8 cellular contexts compared by ENCODE assay signal in the genomic region with DNA sequence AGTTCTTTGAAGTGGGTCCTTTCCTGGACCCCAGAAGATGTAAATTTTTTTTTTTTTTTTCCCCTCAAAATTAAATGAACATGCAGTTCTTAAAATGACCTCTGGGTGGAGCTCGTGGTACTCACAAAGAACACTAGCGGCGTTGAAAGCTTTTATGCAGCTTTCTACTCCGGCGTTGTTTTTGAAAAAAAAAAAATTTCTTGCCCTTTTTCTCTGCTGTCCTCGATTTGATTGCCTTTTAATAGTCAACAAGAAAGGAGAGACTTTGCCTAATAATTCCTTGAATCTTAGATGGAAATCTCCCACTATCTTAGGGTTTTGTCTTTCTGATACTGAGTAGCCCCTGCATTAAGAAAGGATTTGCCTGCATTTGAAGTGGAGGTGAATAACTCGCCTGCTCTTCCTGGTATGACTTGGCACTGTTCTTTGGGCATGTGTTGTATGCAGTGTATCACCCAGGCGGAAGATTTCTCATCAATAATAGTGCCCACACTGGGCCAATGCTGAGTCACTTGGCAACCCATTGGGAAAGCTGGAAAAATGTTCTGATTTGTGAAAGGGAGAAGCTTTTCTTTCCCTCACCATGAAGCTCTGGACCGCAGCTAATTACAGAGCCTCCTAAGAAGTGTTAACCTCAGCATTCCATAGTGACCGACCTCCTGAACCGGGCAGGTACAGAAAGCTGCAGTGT.
DNase-seq lines count a peak whose midpoint lies in the region; ATAC-seq and TF ChIP-seq lines count a peak whose summit lies in the region.

No MANE protein-coding gene starts in this region.

- ATAC-seq in GM21619 (IDR thresholded peaks at IDR 0.05; ENCODE audit: unreplicated experiment), result no peak
- ATAC-seq in GM21367 (IDR thresholded peaks at IDR 0.05; ENCODE audit: unreplicated experiment), result no peak

- DNase-seq in AG04450 (ENCODE audit: low read depth, low spot score) (no peak), G401 (ENCODE audit: low spot score) (peak; percentile 70), NCI-H128 (lab: John Stamatoyannopoulos, UW; ENCODE audit: unreplicated experiment) (peak; percentile 8), germinal center (ENCODE audit: low spot score) (peak; percentile 11)

- H3K79me2 ChIP-seq in parathyroid adenoma, result no peaks in the 10 kb centered on the region

- in situ Hi-C loops in G401 (cut with HindIII; ENCODE audit: low sequenced_read_pairs), result no loop called here

- H2AFZ ChIP-seq in parathyroid adenoma, result peak overlapping the region; percentile 19

- H3K9me3 ChIP-seq in AG04450 (ENCODE audit: control insufficient read depth, insufficient read depth, low read length) (no peaks in the 10 kb centered on the region), parathyroid adenoma (ENCODE audit: control insufficient read depth, low read length) (no peaks in the 10 kb centered on the region)

- no peak overlapping the region for H3K4me3 ChIP-seq in AG04450 (ENCODE audit: low read depth, low read length)
- no peak overlapping the region for H3K4me3 ChIP-seq in WI38 (ENCODE audit: low read depth, low read length)
- H3K4me3 ChIP-seq in parathyroid adenoma (ENCODE audit: low read depth, low read length), result no peak overlapping the region

- H3K27ac ChIP-seq in AG04450 (ENCODE audit: low read depth, low read length), result peak overlapping the region; percentile 71
- H3K27ac ChIP-seq in parathyroid adenoma, result no peak overlapping the region

- H3K27me3 ChIP-seq in AG04450 (ENCODE audit: control insufficient read depth, insufficient read depth, low read length), result no peaks in the 10 kb centered on the region
- H3K27me3 ChIP-seq in parathyroid adenoma (ENCODE audit: control insufficient read depth, insufficient read depth, low read length), result no peaks in the 10 kb centered on the region

- no peaks in the 10 kb centered on the region for H3K36me3 ChIP-seq in parathyroid adenoma (ENCODE audit: control insufficient read depth, insufficient read depth, low read length)

- POLR2A ChIA-PET in AG04450 (lab: Yijun Ruan, JAX), result interaction anchor here (0.6 to 1.1 kb wide), 3 partner anchors 187 to 1552 kb away, joined by 3 to 4 read pairs (median 4); no protein-coding TSS in a partner anchor

- CTCF ChIA-PET in AG04450 (lab: Charles Lee), result interaction anchor here (0.6 to 4.1 kb wide), 31 partner anchors 9 to 1766 kb away, joined by 3 to 35 read pairs (median 3); no protein-coding TSS in a partner anchor

- no peak overlapping the region for H3K4me2 ChIP-seq in parathyroid adenoma (ENCODE audit: low read length)

- H3K9ac ChIP-seq in parathyroid adenoma, result no peak overlapping the region

- TF ChIP-seq CTCF in AG04450 (IDR thresholded peaks at IDR 0.05; ENCODE audit: low read depth, low read length), result peak; percentile 53
- peak; percentile 49 for TF ChIP-seq CTCF in WI38 (IDR thresholded peaks at IDR 0.05; ENCODE audit: low read depth, low read length)
- TF ChIP-seq CTCF in parathyroid adenoma (IDR thresholded peaks at IDR 0.05), result peak; percentile 62

- no peaks in the 10 kb centered on the region for H3K4me1 ChIP-seq in parathyroid adenoma
